Comparison of ENCODE assay signal across 20 cellular contexts in the genomic region with DNA sequence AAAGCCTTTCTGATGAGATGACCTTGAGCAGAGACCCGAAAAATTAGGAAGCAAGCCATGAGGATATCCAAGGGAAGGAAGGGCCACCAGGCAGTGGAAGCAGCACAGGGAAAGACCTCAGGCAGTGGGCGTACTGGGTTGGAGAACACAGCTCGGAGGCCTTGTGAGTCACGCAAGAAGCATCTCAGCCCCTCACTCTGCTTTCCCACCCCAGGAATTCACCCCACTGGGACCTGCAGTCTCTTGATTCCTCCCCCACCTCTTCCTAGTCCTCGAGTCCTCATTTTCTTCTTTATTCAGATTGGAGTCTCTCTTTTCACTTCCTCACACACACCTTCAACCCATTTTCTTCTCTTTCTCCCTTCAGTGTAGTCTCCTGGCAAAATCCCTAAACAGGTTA. TPM values are rescaled to one million over a fixed set of nuclear protein-coding genes. Genes with fewer than 3 reads are reported as not detected.
A peak's percentile ranks its signal among the peaks of the same experiment; 100 is the strongest.
DNase-seq lines count a peak whose midpoint lies in the region; ATAC-seq and TF ChIP-seq lines count a peak whose summit lies in the region.
"Had no signal": no experiment of that assay in that cellular context is flagged by ENCODE, and none has a peak within 500 bp of the region (broad histone marks: within the 10 kb centered on the region; RNA-seq: fewer than 3 reads in every experiment).

No MANE protein-coding gene starts in this region.

- no peak overlapping the region for H3K56ac ChIP-seq in H9 (ENCODE audit: insufficient read length, low read depth, low read length)

- H2BK15ac ChIP-seq in H9 (ENCODE audit: low read depth, low read length), result no peak overlapping the region

- TF ChIP-seq CTCF in H9 (conservative IDR thresholded peaks at IDR 0.05) (no peak), fibroblast of the aortic adventitia (IDR thresholded peaks at IDR 0.05; ENCODE audit: insufficient read depth, low read length) (no peak), GM13976 (IDR thresholded peaks at IDR 0.05; ENCODE audit: borderline replicate concordance, control extremely low read depth, extremely low read depth, insufficient read depth, missing control alignments) (no peak)

- H2BK120ac ChIP-seq in H9 (ENCODE audit: low read depth, low read length, poor library complexity, severe bottlenecking) (no peak overlapping the region), trophoblast cell (ENCODE audit: insufficient read depth, low read length, poor library complexity) (peak overlapping the region; percentile 6)

- H3K27me3 ChIP-seq in H9 (ENCODE audit: insufficient read depth, low read length) (no peaks in the 10 kb centered on the region), adipocyte (replicated peaks; ENCODE audit: control insufficient read depth, insufficient read depth, low read length) (no peaks in the 10 kb centered on the region), trophoblast cell (ENCODE audit: insufficient read depth, low read length) (no peaks in the 10 kb centered on the region), right cardiac atrium (ENCODE audit: control insufficient read depth, insufficient read depth) (no peaks in the 10 kb centered on the region)
- H3K27me3 ChIP-seq: ascending aorta, upper lobe of right lung had no signal

- H3K23ac ChIP-seq in H9 (ENCODE audit: insufficient read length, low read depth, low read length), result no peak overlapping the region
- no peak overlapping the region for H3K23ac ChIP-seq in trophoblast cell (ENCODE audit: low read length)

- no peaks in the 10 kb centered on the region for H3K9me3 ChIP-seq in H9 (ENCODE audit: control insufficient read depth, low read depth, low read length)
- H3K9me3 ChIP-seq in adipocyte (ENCODE audit: control insufficient read depth, low read length), result no peaks in the 10 kb centered on the region
- H3K9me3 ChIP-seq in trophoblast cell (ENCODE audit: insufficient read depth, low read depth, low read length), result no peaks in the 10 kb centered on the region
- no peaks in the 10 kb centered on the region for H3K9me3 ChIP-seq in right cardiac atrium (ENCODE audit: control insufficient read depth, low read length)
- H3K9me3 ChIP-seq: ascending aorta, upper lobe of right lung had no signal

- H2BK12ac ChIP-seq in H9 (ENCODE audit: insufficient read length, low read depth, low read length) (no peak overlapping the region), trophoblast cell (ENCODE audit: low read length) (no peak overlapping the region)

- no peak overlapping the region for H3K27ac ChIP-seq in H9 (ENCODE audit: insufficient read length, low read depth, low read length)
- H3K27ac ChIP-seq in trophoblast cell (ENCODE audit: low read depth, low read length), result peak overlapping the region; percentile 60
- H3K27ac ChIP-seq in right cardiac atrium (ENCODE audit: low read length), result no peak overlapping the region
- H3K27ac ChIP-seq: ascending aorta, C4-2B, upper lobe of right lung had no signal

- H3K14ac ChIP-seq in H9 (ENCODE audit: insufficient read depth, low read length) (no peak overlapping the region), trophoblast cell (ENCODE audit: low read length) (no peak overlapping the region)

- WGBS in H9 (ENCODE audit: extremely low coverage, insufficient read length, low lambda C conversion rate), result no CpG with 5 or more reads among the region's 5 CpGs
- no CpG with 5 or more reads among the region's 5 CpGs for WGBS in trophoblast cell (ENCODE audit: extremely low coverage, insufficient coverage, insufficient read length)
- 66% methylated on average over 5 of the region's 5 CpGs for WGBS in right cardiac atrium

- H3K79me2 ChIP-seq in H9 (ENCODE audit: insufficient read depth, low read length), result no peaks in the 10 kb centered on the region
- H3K79me2 ChIP-seq in trophoblast cell (ENCODE audit: control insufficient read depth, insufficient read depth, low read length, poor library complexity), result no peaks in the 10 kb centered on the region

- no peak overlapping the region for H4K8ac ChIP-seq in H9 (replicated peaks; ENCODE audit: insufficient read length, low read depth, low read length)
- no peak overlapping the region for H4K8ac ChIP-seq in trophoblast cell (ENCODE audit: low read depth, low read length)

- no peaks in the 10 kb centered on the region for H4K20me1 ChIP-seq in H9 (ENCODE audit: control insufficient read depth, insufficient read depth, insufficient read length)

- H3K4me3 ChIP-seq in adipocyte (ENCODE audit: low read length), result no peak overlapping the region
- no peak overlapping the region for H3K4me3 ChIP-seq in fibroblast of the aortic adventitia (ENCODE audit: low read depth, low read length)
- H3K4me3 ChIP-seq in trophoblast cell (ENCODE audit: low read depth, low read length), result no peak overlapping the region
- no peak overlapping the region for H3K4me3 ChIP-seq in right cardiac atrium (ENCODE audit: low read length)
- H3K4me3 ChIP-seq: ascending aorta, upper lobe of right lung had no signal

- H4K12ac ChIP-seq in trophoblast cell (ENCODE audit: low read depth, low read length), result no peak overlapping the region

- intact Hi-C loops in right cardiac atrium (cut with DNase I), result loop anchor here in 1 of 4 donors (5.0 kb wide), 1 partner anchor 107 kb away; a partner anchor contains a TSS

- H3K18ac ChIP-seq in H9 (ENCODE audit: insufficient read length, low read depth, low read length) (no peak overlapping the region), trophoblast cell (ENCODE audit: low read length) (no peak overlapping the region)

- H3K9ac ChIP-seq in H9 (ENCODE audit: extremely low read depth, insufficient read length, low read length), result no peak overlapping the region
- H3K9ac ChIP-seq in adipocyte (ENCODE audit: low read length), result no peak overlapping the region
- no peak overlapping the region for H3K9ac ChIP-seq in trophoblast cell (ENCODE audit: low read length)

- H3K4ac ChIP-seq in H9 (ENCODE audit: low read depth, low read length), result no peak overlapping the region
- no peak overlapping the region for H3K4ac ChIP-seq in trophoblast cell (ENCODE audit: low read depth, low read length)

- CTCF ChIA-PET in activated CD4-positive, alpha-beta T cell treated with anti-CD3 and anti-CD28 coated beads, Interleukin-2, amount 10 ng/mL, durations not matched to agents 7 days and 5 days (lab: Charles Lee), result interaction anchor here (0.8 to 0.9 kb wide), 2 partner anchors 13 to 161 kb away, joined by 3 to 4 read pairs; no protein-coding TSS in a partner anchor

- no peak overlapping the region for H3K4me2 ChIP-seq in H9 (ENCODE audit: insufficient read depth, insufficient read length, low read length)
- H3K4me2 ChIP-seq in trophoblast cell (ENCODE audit: low read length), result peak overlapping the region; percentile 22

- no peak overlapping the region; a peak in 1 of 7 replicates for H3K27ac Mint-ChIP-seq in H9
- H3K27ac Mint-ChIP-seq in activated CD4-positive, alpha-beta T cell treated with anti-CD3 and anti-CD28 coated beads, Interleukin-2, amount 10 ng/mL, durations not matched to agents 7 days and 5 days, result no peak overlapping the region
- H3K27ac Mint-ChIP-seq: WTC11 had no signal

- H2BK20ac ChIP-seq in H9 (ENCODE audit: low read depth, low read length, poor library complexity, severe bottlenecking), result no peak overlapping the region

- DNase-seq in H9 (peak; percentile 29), adipocyte (ENCODE audit: low read depth) (peak; percentile 60), fibroblast of the aortic adventitia (ENCODE audit: low read depth) (peak; percentile 5), trophoblast cell (no peak), GM13976 (ENCODE audit: low spot score) (no peak), right cardiac atrium (no peak), NCI-H2196 treated with DMSO at 0.1 percent for 48 hours (lab: John Stamatoyannopoulos, UW; ENCODE audit: unreplicated experiment) (no peak)
- DNase-seq in activated CD4-positive, alpha-beta T cell treated with anti-CD3 and anti-CD28 coated beads, Interleukin-2, amount 10 ng/mL, durations not matched to agents 7 days and 5 days, result no peak
- DNase-seq: activated gamma-delta T cell treated with Interleukin-2 at 50 U/mL for 16 hours; DMS79; hippocampal formation; Kasumi-1; NCI-H1417 treated with DMSO at 0.1 percent for 48 hours; NCI-H345; SHP77; stimulated activated naive CD8-positive, alpha-beta T cell treated with anti-CD3 and anti-CD28 coated beads, Interleukin-15, Interleukin-2, amounts not matched to agents 100 U/mL and 50 U/mL, for 24 hours; upper lobe of right lung had no signal

- no peaks in the 10 kb centered on the region for H3K9me3 Mint-ChIP-seq in H9
- H3K9me3 Mint-ChIP-seq in activated CD4-positive, alpha-beta T cell treated with anti-CD3 and anti-CD28 coated beads, Interleukin-2, amount 10 ng/mL, durations not matched to agents 7 days and 5 days, result no peaks in the 10 kb centered on the region
- H3K9me3 Mint-ChIP-seq: WTC11 had no signal

- no peak overlapping the region for H3K4me3 Mint-ChIP-seq in H9
- H3K4me3 Mint-ChIP-seq in activated CD4-positive, alpha-beta T cell treated with anti-CD3 and anti-CD28 coated beads, Interleukin-2, amount 10 ng/mL, durations not matched to agents 7 days and 5 days, result no peak overlapping the region
- H3K4me3 Mint-ChIP-seq: WTC11 had no signal

- no peaks in the 10 kb centered on the region for H3K27me3 Mint-ChIP-seq in H9 (ENCODE audit: low read depth)
- no peaks in the 10 kb centered on the region for H3K27me3 Mint-ChIP-seq in activated CD4-positive, alpha-beta T cell treated with anti-CD3 and anti-CD28 coated beads, Interleukin-2, amount 10 ng/mL, durations not matched to agents 7 days and 5 days

- no peak overlapping the region for H3T11ph ChIP-seq in H9 (ENCODE audit: low read length)

- no peaks in the 10 kb centered on the region for H3K23me2 ChIP-seq in H9 (ENCODE audit: insufficient read length, low read depth, low read length, poor library complexity, severe bottlenecking)

- H4K5ac ChIP-seq in H9 (ENCODE audit: insufficient read length, low read depth, low read length), result no peak overlapping the region

- H2BK5ac ChIP-seq in H9 (ENCODE audit: insufficient read length, low read length) (no peak overlapping the region), trophoblast cell (ENCODE audit: low read depth, low read length, poor library complexity) (no peak overlapping the region)

- no peak overlapping the region for H4K91ac ChIP-seq in H9 (ENCODE audit: insufficient read length, low read depth, low read length)
- H4K91ac ChIP-seq in trophoblast cell (ENCODE audit: low read depth, low read length), result peak overlapping the region; percentile 20

- H3K36me3 Mint-ChIP-seq in H9 (ENCODE audit: insufficient read depth in 1 of 3, low read depth in 3 of 3), result peaks cover 19 to 28% (median 26%) of the 10 kb centered on the region in 3 experiments
- H3K36me3 Mint-ChIP-seq in activated CD4-positive, alpha-beta T cell treated with anti-CD3 and anti-CD28 coated beads, Interleukin-2, amount 10 ng/mL, durations not matched to agents 7 days and 5 days (ENCODE audit: low read depth), result peaks cover 32% of the 10 kb centered on the region

- H3K36me3 ChIP-seq in adipocyte (ENCODE audit: control insufficient read depth, insufficient read depth, low read length, severe bottlenecking) (peaks cover 91% of the 10 kb centered on the region), trophoblast cell (ENCODE audit: control insufficient read depth in 1 of 2, insufficient read depth in 2 of 2, low read length in 2 of 2) (peaks cover 14 to 34% of the 10 kb centered on the region in 2 experiments)

- POLR2A ChIA-PET in activated CD4-positive, alpha-beta T cell treated with anti-CD3 and anti-CD28 coated beads, Interleukin-2, amount 10 ng/mL, durations not matched to agents 7 days and 5 days (lab: Charles Lee), result no interaction called here

- in situ Hi-C loops in GM13976 (cut with MboI; ENCODE audit: low sequenced_read_pairs, unreplicated experiment), result loop anchor here (10.0 kb wide), 1 partner anchor 104 kb away; a partner anchor contains a TSS

- no peaks in the 10 kb centered on the region for H3K4me1 Mint-ChIP-seq in H9
- H3K4me1 Mint-ChIP-seq in activated CD4-positive, alpha-beta T cell treated with anti-CD3 and anti-CD28 coated beads, Interleukin-2, amount 10 ng/mL, durations not matched to agents 7 days and 5 days, result peaks cover 11% of the 10 kb centered on the region
- H3K4me1 Mint-ChIP-seq: WTC11 had no signal

- no peak for ATAC-seq in right cardiac atrium
- ATAC-seq: stimulated activated naive CD8-positive, alpha-beta T cell treated with anti-CD3 and anti-CD28 coated beads, Interleukin-15, Interleukin-2, amounts not matched to agents 100 U/mL and 50 U/mL, for 24 hours; upper lobe of right lung; WTC11 had no signal

- no peak overlapping the region for H2AK5ac ChIP-seq in H9 (ENCODE audit: insufficient read length, low read length)
- no peak overlapping the region for H2AK5ac ChIP-seq in trophoblast cell (ENCODE audit: low read length)

- H3K4me1 ChIP-seq in H9 (ENCODE audit: insufficient read depth, low read length) (no peaks in the 10 kb centered on the region), adipocyte (ENCODE audit: control insufficient read depth, insufficient read depth, low read length) (peaks cover 6% of the 10 kb centered on the region), trophoblast cell (ENCODE audit: control insufficient read depth in 1 of 2, insufficient read depth in 2 of 2, low read length in 2 of 2) (peaks cover 0 to 6% of the 10 kb centered on the region in 2 experiments), right cardiac atrium (ENCODE audit: control insufficient read depth, insufficient read depth, low read length) (no peaks in the 10 kb centered on the region)
- H3K4me1 ChIP-seq: ascending aorta had no signal

- H2AFZ ChIP-seq in H9 (ENCODE audit: low read length), result no peak overlapping the region
- no peak overlapping the region for H2AFZ ChIP-seq in trophoblast cell (ENCODE audit: insufficient read depth, low read length, poor library complexity)

- no peaks in the 10 kb centered on the region for H3K79me1 ChIP-seq in H9 (ENCODE audit: insufficient read depth, low read depth, low read length, poor library complexity, severe bottlenecking)
- H3K79me1 ChIP-seq in trophoblast cell (ENCODE audit: low read length), result peaks cover 14% of the 10 kb centered on the region

RNA-seq across cellular contexts. Expression of a gene that starts 27.0 kb away (rescaled TPM):
- 33.4 and 34.3 TPM in 2 replicates for total RNA-seq in H9 (2021)
- 19.5 and 36.0 TPM in 2 replicates for total RNA-seq in fibroblast of the aortic adventitia (ENCODE audit: low replicate concordance)
- 29.9 and 32.6 TPM in 2 replicates for polyA plus RNA-seq in trophoblast cell (2013)
- 10 to 100 TPM; 66.9 to 88.5 (median 69.1) TPM for total RNA-seq in right cardiac atrium
- 18.5 TPM for polyA plus RNA-seq in right cardiac atrium
- 10 to 100 TPM; 35.9 to 37.0 TPM for total RNA-seq in activated CD4-positive, alpha-beta T cell treated with anti-CD3 and anti-CD28 coated beads, Interleukin-2, amount 10 ng/mL, durations not matched to agents 7 days and 5 days

RNA-seq across cellular contexts. Expression of a gene that starts 27.3 kb away (rescaled TPM):
- total RNA-seq in H9 (2021), result 37.4 and 38.3 TPM in 2 replicates
- total RNA-seq in fibroblast of the aortic adventitia (ENCODE audit: low replicate concordance), result 4.3 and 26.0 TPM in 2 replicates
- polyA plus RNA-seq in trophoblast cell (2013), result 14.6 and 14.7 TPM in 2 replicates
- 10 to 100 TPM; 13.1 to 15.4 (median 14.0) TPM for total RNA-seq in right cardiac atrium
- 11.4 TPM for polyA plus RNA-seq in right cardiac atrium
- total RNA-seq in activated CD4-positive, alpha-beta T cell treated with anti-CD3 and anti-CD28 coated beads, Interleukin-2, amount 10 ng/mL, durations not matched to agents 7 days and 5 days, result 10 to 100 TPM; 30.2 to 32.4 TPM

Comparison
In these comparisons a context has a peak if more than half of its experiments do, and no peak if none do; other contexts are left out.
1. DNase-seq: peak in H9 (single experiment), adipocyte (single experiment) and fibroblast of the aortic adventitia (single experiment); none in trophoblast cell (0 of 2), GM13976 (single experiment), right cardiac atrium (0 of 3), NCI-H2196 treated with DMSO at 0.1 percent for 48 hours (single experiment) and activated CD4-positive, alpha-beta T cell treated with anti-CD3 and anti-CD28 coated beads, Interleukin-2, amount 10 ng/mL, durations not matched to agents 7 days and 5 days (single experiment).